In the genomic region with DNA sequence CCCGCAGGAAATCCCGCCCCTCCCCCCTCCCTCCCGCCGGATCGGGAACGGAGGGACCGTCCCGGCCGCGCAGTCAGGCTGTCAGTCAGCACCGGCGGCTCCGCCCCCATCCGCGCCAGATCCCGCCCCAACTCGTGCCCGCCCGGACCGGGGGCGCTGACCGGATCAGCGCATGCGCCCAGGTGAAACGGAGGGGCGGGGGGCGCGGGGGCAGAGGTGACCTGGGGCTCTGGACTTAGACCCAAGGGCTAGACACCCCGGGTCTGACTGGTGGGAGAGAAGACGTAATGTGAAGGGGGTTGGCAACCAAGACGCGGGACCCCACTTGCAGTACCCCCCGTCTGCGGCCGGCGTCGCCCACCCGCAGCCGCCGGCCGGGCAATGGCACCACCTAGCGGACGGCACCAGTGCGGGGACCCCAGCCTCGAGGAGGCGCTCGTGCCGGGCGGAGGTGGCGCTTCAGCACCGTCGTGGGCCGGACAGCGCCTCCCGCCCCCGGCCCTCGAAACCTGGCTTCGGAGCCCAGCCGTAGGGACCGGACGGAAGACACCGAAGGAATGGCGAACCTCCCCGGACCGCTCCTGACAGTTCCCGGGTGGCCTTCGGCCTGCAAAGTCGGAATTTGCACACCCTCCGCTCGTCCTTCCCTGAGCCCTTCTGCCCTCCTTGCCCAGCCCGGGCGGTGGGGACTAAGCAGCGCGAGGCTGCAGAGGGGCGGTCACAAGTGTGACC, we compare ENCODE assay signal across 8 cellular contexts. TPM values are rescaled to one million over a fixed set of nuclear protein-coding genes. Genes with fewer than 3 reads are reported as not detected.
DNase-seq lines count a peak whose midpoint lies in the region; ATAC-seq and TF ChIP-seq lines count a peak whose summit lies in the region.

A gene with protein sequence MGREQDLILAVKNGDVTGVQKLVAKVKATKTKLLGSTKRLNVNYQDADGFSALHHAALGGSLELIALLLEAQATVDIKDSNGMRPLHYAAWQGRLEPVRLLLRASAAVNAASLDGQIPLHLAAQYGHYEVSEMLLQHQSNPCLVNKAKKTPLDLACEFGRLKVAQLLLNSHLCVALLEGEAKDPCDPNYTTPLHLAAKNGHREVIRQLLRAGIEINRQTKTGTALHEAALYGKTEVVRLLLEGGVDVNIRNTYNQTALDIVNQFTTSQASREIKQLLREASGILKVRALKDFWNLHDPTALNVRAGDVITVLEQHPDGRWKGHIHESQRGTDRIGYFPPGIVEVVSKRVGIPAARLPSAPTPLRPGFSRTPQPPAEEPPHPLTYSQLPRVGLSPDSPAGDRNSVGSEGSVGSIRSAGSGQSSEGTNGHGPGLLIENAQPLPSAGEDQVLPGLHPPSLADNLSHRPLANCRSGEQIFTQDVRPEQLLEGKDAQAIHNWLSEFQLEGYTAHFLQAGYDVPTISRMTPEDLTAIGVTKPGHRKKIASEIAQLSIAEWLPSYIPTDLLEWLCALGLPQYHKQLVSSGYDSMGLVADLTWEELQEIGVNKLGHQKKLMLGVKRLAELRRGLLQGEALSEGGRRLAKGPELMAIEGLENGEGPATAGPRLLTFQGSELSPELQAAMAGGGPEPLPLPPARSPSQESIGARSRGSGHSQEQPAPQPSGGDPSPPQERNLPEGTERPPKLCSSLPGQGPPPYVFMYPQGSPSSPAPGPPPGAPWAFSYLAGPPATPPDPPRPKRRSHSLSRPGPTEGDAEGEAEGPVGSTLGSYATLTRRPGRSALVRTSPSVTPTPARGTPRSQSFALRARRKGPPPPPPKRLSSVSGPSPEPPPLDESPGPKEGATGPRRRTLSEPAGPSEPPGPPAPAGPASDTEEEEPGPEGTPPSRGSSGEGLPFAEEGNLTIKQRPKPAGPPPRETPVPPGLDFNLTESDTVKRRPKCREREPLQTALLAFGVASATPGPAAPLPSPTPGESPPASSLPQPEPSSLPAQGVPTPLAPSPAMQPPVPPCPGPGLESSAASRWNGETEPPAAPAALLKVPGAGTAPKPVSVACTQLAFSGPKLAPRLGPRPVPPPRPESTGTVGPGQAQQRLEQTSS (N-terminal part only) (minus strand): TSS at position 15 of the 732 bp plus-strand sequence. CDS start 1,733 bp downstream, outside the sequence.

- peak within 1 kb of the TSS; percentile 78 for H3K4me3 Mint-ChIP-seq in T-helper 1 cell treated with Interleukin-12 subunit alpha and Interleukin-12 subunit beta and Interleukin-4 antibody, amounts not matched to agents 30 μg/mL and 1 μg/mL, for 36 hours
- peak within 1 kb of the TSS; percentile 83 for H3K4me3 Mint-ChIP-seq in progenitor cell of endocrine pancreas (ENCODE audit: low read depth)

- TF ChIP-seq CTCF in GM12801 (IDR thresholded peaks at IDR 0.05; ENCODE audit: extremely low read depth, insufficient read length) = peak; percentile 12
- peak; percentile 97 for TF ChIP-seq CTCF in left ventricle myocardium inferior (IDR thresholded peaks at IDR 0.05; ENCODE audit: borderline replicate concordance)
- TF ChIP-seq CTCF in progenitor cell of endocrine pancreas (IDR thresholded peaks at IDR 0.05; ENCODE audit: unreplicated experiment) = peak; percentile 98
- peak; percentile 94 to 99 (median 99) for TF ChIP-seq CTCF in upper lobe of left lung (IDR thresholded peaks at IDR 0.05)

- TF ChIP-seq EP300 in upper lobe of left lung (IDR thresholded peaks at IDR 0.05) = no peak

- ATAC-seq in HG02763 (IDR thresholded peaks at IDR 0.05; ENCODE audit: unreplicated experiment) (peak; percentile 45), upper lobe of left lung (ENCODE audit: low FRiP score in 2 of 2) (peak; percentile 93)

- H3K9me3 ChIP-seq in left ventricle myocardium inferior (replicated peaks) = no peaks in the 10 kb centered on the region
- no peaks in the 10 kb centered on the region for H3K9me3 ChIP-seq in upper lobe of left lung

- intact Hi-C loops in left ventricle myocardium inferior (cut with micrococcal nuclease) = loop anchor here (10.0 kb wide), 1 partner anchor 91 kb away; no protein-coding TSS in a partner anchor

- H3K27ac ChIP-seq in left ventricle myocardium inferior (replicated peaks) = peak within 1 kb of the TSS; percentile 96
- H3K27ac ChIP-seq in upper lobe of left lung = peak within 1 kb of the TSS; percentile 89 to 92 (median 91)

- H3K27me3 Mint-ChIP-seq in T-helper 1 cell treated with Interleukin-12 subunit alpha and Interleukin-12 subunit beta and Interleukin-4 antibody, amounts not matched to agents 30 μg/mL and 1 μg/mL, for 36 hours (ENCODE audit: low read depth) = peaks cover 10% of the 10 kb centered on the region
- H3K27me3 Mint-ChIP-seq in progenitor cell of endocrine pancreas = no peaks in the 10 kb centered on the region

- peaks cover 17% of the 10 kb centered on the region for H3K36me3 Mint-ChIP-seq in T-helper 1 cell treated with Interleukin-12 subunit alpha and Interleukin-12 subunit beta and Interleukin-4 antibody, amounts not matched to agents 30 μg/mL and 1 μg/mL, for 36 hours (ENCODE audit: low read depth)
- H3K36me3 Mint-ChIP-seq in progenitor cell of endocrine pancreas (ENCODE audit: insufficient read depth) = peaks cover 12% of the 10 kb centered on the region

- no peak for TF ChIP-seq POLR2A in upper lobe of left lung (IDR thresholded peaks at IDR 0.05)

- peaks cover 22% of the 10 kb centered on the region for H3K4me1 Mint-ChIP-seq in T-helper 1 cell treated with Interleukin-12 subunit alpha and Interleukin-12 subunit beta and Interleukin-4 antibody, amounts not matched to agents 30 μg/mL and 1 μg/mL, for 36 hours (ENCODE audit: low read depth)
- H3K4me1 Mint-ChIP-seq in progenitor cell of endocrine pancreas (ENCODE audit: low read depth) = peaks cover 26% of the 10 kb centered on the region

- no peaks in the 10 kb centered on the region for H3K27me3 ChIP-seq in left ventricle myocardium inferior (ENCODE audit: low read depth)
- peaks cover 0 to 5% (median 0%) of the 10 kb centered on the region in 4 donors for H3K27me3 ChIP-seq in upper lobe of left lung

- H3K36me3 ChIP-seq in left ventricle myocardium inferior (peaks cover 26% of the 10 kb centered on the region), upper lobe of left lung (peaks cover 0 to 23% (median 5%) of the 10 kb centered on the region in 4 donors)

- peak within 1 kb of the TSS; percentile 95 for H3K4me3 ChIP-seq in left ventricle myocardium inferior
- H3K4me3 ChIP-seq in upper lobe of left lung = peak within 1 kb of the TSS; percentile 90 to 100 (median 92)

- DNase-seq in NCI-H1436 (lab: John Stamatoyannopoulos, UW) (peak; percentile 94), amygdala (lab: John Stamatoyannopoulos, UW) (peak; percentile 50 to 98 (median 92)), left ventricle myocardium inferior (peak; percentile 98), progenitor cell of endocrine pancreas (ENCODE audit: low spot score, unreplicated experiment) (peak; percentile 93), upper lobe of left lung (peak; percentile 93 to 99)

- WGBS in upper lobe of left lung, 2 donors = 1% methylated on average over 48 of the region's 75 CpGs; no CpG with 5 or more reads in 1 of the 2 donors

- peak within 1 kb of the TSS; percentile 63 for H3K27ac Mint-ChIP-seq in T-helper 1 cell treated with Interleukin-12 subunit alpha and Interleukin-12 subunit beta and Interleukin-4 antibody, amounts not matched to agents 30 μg/mL and 1 μg/mL, for 36 hours
- peak within 1 kb of the TSS; percentile 92 for H3K27ac Mint-ChIP-seq in progenitor cell of endocrine pancreas

- H3K4me1 ChIP-seq in left ventricle myocardium inferior (peaks cover 73% of the 10 kb centered on the region), upper lobe of left lung (peaks cover 42 to 60% (median 49%) of the 10 kb centered on the region in 4 donors)

- no peaks in the 10 kb centered on the region for H3K9me3 Mint-ChIP-seq in T-helper 1 cell treated with Interleukin-12 subunit alpha and Interleukin-12 subunit beta and Interleukin-4 antibody, amounts not matched to agents 30 μg/mL and 1 μg/mL, for 36 hours
- H3K9me3 Mint-ChIP-seq in progenitor cell of endocrine pancreas (ENCODE audit: low read depth) = no peaks in the 10 kb centered on the region

RNA-seq across cellular contexts. Expression of the gene that starts here (rescaled TPM):
- total RNA-seq in left ventricle myocardium inferior = 34.3 TPM
- total RNA-seq in progenitor cell of endocrine pancreas = 47.6 and 50.6 TPM in 2 replicates
- 100 to 1,000 TPM in 1 of 6 donors, 10 to 100 TPM in 5; 24.1 to 113 (median 48.5) TPM for total RNA-seq in upper lobe of left lung

Comparison
In these comparisons a context has a peak if more than half of its experiments do, and no peak if none do; other contexts are left out.
1. Peak in every context shown above with its lines: DNase-seq, ATAC-seq, H3K4me3 ChIP-seq and H3K27ac ChIP-seq.
2. CTCF ChIP-seq: peak in every context shown above with its lines; median percentile 99 in upper lobe of left lung; 98 in progenitor cell of endocrine pancreas; 97 in left ventricle myocardium inferior; 12 in GM12801.